Comparison of ENCODE assay signal across 12 cellular contexts in the genomic region with DNA sequence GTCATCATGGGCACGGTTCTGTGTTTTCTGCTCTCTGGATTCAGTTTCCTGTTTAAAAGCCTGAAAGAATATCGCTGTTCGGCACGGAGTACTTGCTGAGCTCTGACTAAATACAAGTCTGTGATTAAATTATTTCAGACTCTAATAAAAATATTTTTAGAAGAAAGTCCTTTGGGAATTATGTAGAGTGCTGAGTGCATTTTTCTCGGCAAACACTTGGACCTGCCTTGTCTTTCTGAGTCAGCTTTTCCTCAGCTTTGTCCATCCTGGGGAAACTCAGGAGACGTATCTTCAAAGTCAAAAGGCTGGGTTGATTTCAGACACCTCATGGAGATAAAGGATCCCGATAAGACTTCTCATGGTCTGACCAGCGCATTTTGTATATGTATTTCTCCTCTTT. TPM values are rescaled to one million over a fixed set of nuclear protein-coding genes. Genes with fewer than 3 reads are reported as not detected.
A peak's percentile ranks its signal among the peaks of the same experiment; 100 is the strongest.
DNase-seq lines count a peak whose midpoint lies in the region; ATAC-seq and TF ChIP-seq lines count a peak whose summit lies in the region.
"Had no signal": no experiment of that assay in that cellular context is flagged by ENCODE, and none has a peak within 500 bp of the region (broad histone marks: within the 10 kb centered on the region; RNA-seq: fewer than 3 reads in every experiment).

No MANE protein-coding gene starts in this region.

- H3K9ac ChIP-seq in SK-N-SH: peak overlapping the region; percentile 49; the same call in 1 of the 2 replicates
- no peak overlapping the region for H3K9ac ChIP-seq in fibroblast of lung (ENCODE audit: insufficient read depth, low read length)

- H3K4me3 ChIP-seq in SK-N-SH (ENCODE audit: low read depth in 2 of 2, low read length in 1 of 2) (peak overlapping the region in 1 of 2 experiments; percentile 34; a peak in 2 of 4 replicates), fibroblast of lung (replicated peaks in 1 of 4; ENCODE audit: control extremely low read depth in 1 of 4, insufficient read depth in 1 of 4, low read depth in 3 of 4, low read length in 4 of 4) (no peak overlapping the region), muscle layer of duodenum (ENCODE audit: low read depth in 1 of 2, low read length in 2 of 2) (no peak overlapping the region), tibial artery (peak overlapping the region in 1 of 2 donors; percentile 8)

- DNase-seq in SK-N-SH: no peak
- peak; percentile 62 to 66 for DNase-seq in fibroblast of lung (ENCODE audit: low read depth in 2 of 2)
- peak in 1 of 2 donors; percentile 53 for DNase-seq in tibial artery
- DNase-seq in stimulated activated naive CD4-positive, alpha-beta T cell treated with Interleukin-2 at 50 U/mL for 16 hours (lab: John Stamatoyannopoulos, UW): no peak
- DNase-seq in NCI-H1436 (lab: John Stamatoyannopoulos, UW): no peak
- DNase-seq in SHP77 (lab: John Stamatoyannopoulos, UW): no peak
- DNase-seq: CD8-positive, alpha-beta memory T cell had no signal

- POLR2A ChIA-PET in SK-N-SH (lab: Yijun Ruan, JAX): no interaction called here

- H3K27ac ChIP-seq in SK-N-SH (ENCODE audit: low read depth in 2 of 2, low read length in 1 of 2): peak overlapping the region in 1 of 2 experiments; percentile 87; a peak in 3 of 4 replicates
- H3K27ac ChIP-seq in fibroblast of lung (ENCODE audit: insufficient read depth, low read length): peak overlapping the region; percentile 63
- H3K27ac ChIP-seq in muscle layer of duodenum (ENCODE audit: low read length): peak overlapping the region; percentile 58
- peak overlapping the region; percentile 78 to 79 for H3K27ac ChIP-seq in tibial artery

- TF ChIP-seq CTCF in SK-N-SH (IDR thresholded peaks at IDR 0.05) (no peak), fibroblast of lung (conservative IDR thresholded peaks at IDR 0.05 in 1 of 2, IDR thresholded peaks at IDR 0.05 in 1 of 2; ENCODE audit: low read depth in 1 of 2, low read length in 2 of 2) (no peak), tibial artery (IDR thresholded peaks at IDR 0.05) (no peak)

- TF ChIP-seq EP300 in SK-N-SH (IDR thresholded peaks at IDR 0.05; ENCODE audit: borderline replicate concordance in 1 of 2, low read depth in 1 of 2, low read length in 1 of 2): no peak

- H3K4me2 ChIP-seq in SK-N-SH (peak overlapping the region; percentile 71), fibroblast of lung (ENCODE audit: extremely low read depth, insufficient read depth, low read length) (peak overlapping the region; percentile 51)

- no peak for TF ChIP-seq RAD21 in SK-N-SH (IDR thresholded peaks at IDR 0.05; ENCODE audit: low read length)

- H4K20me1 ChIP-seq in SK-N-SH (ENCODE audit: insufficient read depth) (no peaks in the 10 kb centered on the region), fibroblast of lung (ENCODE audit: control insufficient read depth, extremely low read depth, insufficient read depth, low read length) (no peaks in the 10 kb centered on the region)

- ATAC-seq in HG03108 (IDR thresholded peaks at IDR 0.05; ENCODE audit: unreplicated experiment): no peak
- ATAC-seq: activated T-helper 17 cell treated with anti-CD3 and anti-CD28 coated beads, Interleukin-2, amount 50 U/mL, for 72 hours; stimulated activated effector memory CD8-positive, alpha-beta T cell treated with anti-CD3 and anti-CD28 coated beads, Interleukin-12 subunit alpha, Interleukin-12 subunit beta, amount 100 ng/mL, for 72 hours had no signal

- peak overlapping the region; percentile 83 for H2AFZ ChIP-seq in SK-N-SH (ENCODE audit: low read depth)
- peak overlapping the region; percentile 46 for H2AFZ ChIP-seq in fibroblast of lung (ENCODE audit: low read length)

- H3K79me2 ChIP-seq in SK-N-SH (ENCODE audit: insufficient read depth): no peaks in the 10 kb centered on the region
- H3K79me2 ChIP-seq in fibroblast of lung (ENCODE audit: control insufficient read depth, insufficient read depth, low read length): no peaks in the 10 kb centered on the region

- peaks cover 16% of the 10 kb centered on the region for H3F3A ChIP-seq in SK-N-SH (replicated peaks; ENCODE audit: insufficient read depth)

- CTCF ChIA-PET in SK-N-SH (lab: Yijun Ruan, JAX): interaction anchor here (0.7 to 4.9 kb wide), 5 partner anchors 11 to 318 kb away, joined by 3 to 24 read pairs (median 3); a partner anchor contains a TSS

- H3K36me3 ChIP-seq in SK-N-SH (replicated peaks in 1 of 2; ENCODE audit: control insufficient read depth in 1 of 2, insufficient read depth in 2 of 2, low read length in 1 of 2) (no peaks in the 10 kb centered on the region), fibroblast of lung (ENCODE audit: control insufficient read depth, insufficient read depth, low read length) (no peaks in the 10 kb centered on the region), muscle layer of duodenum (ENCODE audit: control insufficient read depth in 1 of 2, insufficient read depth in 2 of 2, low read length in 2 of 2) (no peaks in the 10 kb centered on the region), tibial artery (no peaks in the 10 kb centered on the region)

- H3K27me3 ChIP-seq in SK-N-SH (ENCODE audit: insufficient read depth): no peaks in the 10 kb centered on the region
- H3K27me3 ChIP-seq in fibroblast of lung (ENCODE audit: control insufficient read depth, insufficient read depth, low read length): no peaks in the 10 kb centered on the region
- no peaks in the 10 kb centered on the region for H3K27me3 ChIP-seq in muscle layer of duodenum (ENCODE audit: low read depth, low read length)
- no peaks in the 10 kb centered on the region for H3K27me3 ChIP-seq in tibial artery

- intact Hi-C loops in tibial artery (cut with DNase I; ENCODE audit: low total_unique reads): no loop called here

- 17% methylated on average over 8 of the region's 8 CpGs for WGBS in SK-N-SH (ENCODE audit: low lambda C conversion rate)

- H3K4me1 ChIP-seq in SK-N-SH (ENCODE audit: control insufficient read depth in 1 of 2, insufficient read depth in 2 of 2, low read depth in 1 of 2, low read length in 1 of 2) (peaks cover 0 to 10% of the 10 kb centered on the region in 2 experiments; a peak in 2 of 4 replicates), fibroblast of lung (ENCODE audit: control insufficient read depth, extremely low read depth, insufficient read depth, low read length) (peaks cover 24% of the 10 kb centered on the region), muscle layer of duodenum (ENCODE audit: control insufficient read depth in 1 of 2, insufficient read depth in 2 of 2, low read length in 2 of 2) (peaks cover 6% of the 10 kb centered on the region in 2 donors), tibial artery (peaks cover 0 to 51% (median 33%) of the 10 kb centered on the region in 4 donors)

- H3K9me3 ChIP-seq in SK-N-SH (no peaks in the 10 kb centered on the region), fibroblast of lung (ENCODE audit: control insufficient read depth, insufficient read depth, low read depth, low read length) (no peaks in the 10 kb centered on the region), muscle layer of duodenum (ENCODE audit: control insufficient read depth in 1 of 2, low read length in 2 of 2) (no peaks in the 10 kb centered on the region), tibial artery (no peaks in the 10 kb centered on the region)

- no peaks in the 10 kb centered on the region for H3K9me2 ChIP-seq in SK-N-SH

TF ChIP-seq in SK-N-SH, 30 proteins besides CTCF, POLR2A, EP300 and RAD21:
- TF ChIP-seq SIN3A (IDR thresholded peaks at IDR 0.05; ENCODE audit: borderline replicate concordance, low read depth, low read length) (no peak), TCF12 (IDR thresholded peaks at IDR 0.05) (0 out of 2 replicates have a peak, but pooled peaks have one; percentile 21)

RNA-seq across cellular contexts. Expression of a gene that starts 45.9 kb away (rescaled TPM):
- polyA plus RNA-seq in SK-N-SH (2012; rRNA removed): 0.16 and 0.49 TPM in 2 replicates
- 0.31 and 0.36 TPM in 2 replicates for polyA plus RNA-seq in SK-N-SH (2012; cell fraction: cytosol; rRNA removed)
- 0.09 and 0.12 TPM in 2 replicates for polyA plus RNA-seq in SK-N-SH (2012; cell fraction: nucleus; rRNA removed)
- total RNA-seq in fibroblast of lung: 0.17 and 1.0 TPM in 2 replicates
- polyA plus RNA-seq in fibroblast of lung: 0.20 and 0.51 TPM in 2 replicates
- 0.23 and 0.27 TPM in 2 replicates for polyA plus RNA-seq in fibroblast of lung (2012)
- not detected in 2 replicates for polyA minus RNA-seq in fibroblast of lung (ENCODE audit: low replicate concordance)
- total RNA-seq: MCF 10A had no signal
- polyA plus RNA-seq: CD8-positive, alpha-beta memory T cell had no signal

Comparison
In these comparisons a context has a peak if more than half of its experiments do, and no peak if none do; other contexts are left out.
1. DNase-seq: peak in fibroblast of lung (2 of 2); none in SK-N-SH (single experiment), stimulated activated naive CD4-positive, alpha-beta T cell treated with Interleukin-2 at 50 U/mL for 16 hours (single experiment), NCI-H1436 (single experiment) and SHP77 (0 of 2).